ENCODE assay signal across 9 cellular contexts in genomic region chr17:75090871-75091854, GRCh38. TPM values are rescaled to one million over a fixed set of nuclear protein-coding genes. Genes with fewer than 3 reads are reported as not detected.
DNase-seq lines count a peak whose midpoint lies in the region; ATAC-seq, FAIRE-seq and TF ChIP-seq lines count a peak whose summit lies in the region.
"Had no signal": no experiment of that assay in that cellular context is flagged by ENCODE, and none has a peak within 500 bp of the region (broad histone marks: within the 10 kb centered on the region; RNA-seq: fewer than 3 reads in every experiment).

No MANE protein-coding gene starts in this region.

- H2BK15ac ChIP-seq in mesendoderm (replicated peaks; ENCODE audit: low read depth) = no peak overlapping the region

- H3K27ac Mint-ChIP-seq in CD4-positive, alpha-beta memory T cell = peak overlapping the region in 5 of 7 donors; percentile 8 to 48 (median 20)
- H3K27ac Mint-ChIP-seq: stimulated activated naive CD8-positive, alpha-beta T cell treated with anti-CD3 and anti-CD28 coated beads, Interleukin-15, Interleukin-2, amounts not matched to agents 100 ng/mL and 50 ng/mL, for 24 hours had no signal

- H3K4me1 Mint-ChIP-seq in CD4-positive, alpha-beta memory T cell = peaks cover 27 to 52% (median 38%) of the 10 kb centered on the region in 4 donors

- no peak overlapping the region for H3K27ac ChIP-seq in CD4-positive, alpha-beta memory T cell (ENCODE audit: low read depth, low read length)
- H3K27ac ChIP-seq in K562 (ENCODE audit: extremely low read depth, low read depth, low read length) (peak overlapping the region; percentile 74), mesendoderm (ENCODE audit: low read depth, low read length) (no peak overlapping the region)

- CTCF ChIA-PET in CD4-positive, alpha-beta memory T cell (lab: Charles Lee; ENCODE audit: partially characterized antibody) = interaction anchor here (1.0 to 1.4 kb wide), 3 partner anchors 14 to 79 kb away, joined by 3 to 4 read pairs (median 3); no protein-coding TSS in a partner anchor
- CTCF ChIA-PET in K562 (lab: Yijun Ruan, JAX; ENCODE audit: low intra/inter-chr PET ratio) = interaction anchor here (0.6 kb wide), 1 partner anchor 13 kb away, joined by 3 read pairs; no protein-coding TSS in a partner anchor

- H3K79me1 ChIP-seq in mesendoderm (ENCODE audit: low read length) = peaks cover 24% of the 10 kb centered on the region

- TF ChIP-seq CTCF in K562 (IDR thresholded peaks at IDR 0.05 in 2 of 3, conservative IDR thresholded peaks at IDR 0.05 in 1 of 3; ENCODE audit: insufficient read depth in 2 of 3, low read depth in 1 of 3, low read length in 3 of 3) = no peak

- DNase-seq in CD4-positive, alpha-beta memory T cell = no peak
- DNase-seq in K562 (ENCODE audit: extremely low read depth in 1 of 4, low spot score in 3 of 4) (peak; percentile 40 to 85 (median 52)), mesendoderm (no peak)
- DNase-seq: activated CD4-positive, CD25-positive, alpha-beta regulatory T cell treated with anti-CD3 and anti-CD28 coated beads, Interleukin-2, amount 50 U/mL, for 72 hours; CD4-positive, CD25-positive, alpha-beta regulatory T cell had no signal

- H3K9ac ChIP-seq in K562 (ENCODE audit: insufficient read depth in 1 of 2, low read depth in 2 of 2, low read length in 2 of 2) (peak overlapping the region; percentile 46 to 89), mesendoderm (ENCODE audit: low read length) (peak overlapping the region; percentile 65)

- in situ Hi-C loops in K562 (cut with MboI) = no loop called here

- no peaks in the 10 kb centered on the region for H3K36me3 ChIP-seq in CD4-positive, alpha-beta memory T cell (ENCODE audit: insufficient read depth, low read length)
- no peaks in the 10 kb centered on the region for H3K36me3 ChIP-seq in K562 (ENCODE audit: control insufficient read depth, insufficient read depth, low read length)
- H3K36me3 ChIP-seq in mesendoderm (ENCODE audit: control insufficient read depth, insufficient read depth, low read length) = no peaks in the 10 kb centered on the region

- TF ChIP-seq RAD21 in K562 (CRISPR knock-in tag; conservative IDR thresholded peaks at IDR 0.05 in 1 of 2, IDR thresholded peaks at IDR 0.05 in 1 of 2) = no peak

- intact Hi-C loops in CD4-positive, alpha-beta memory T cell (cut with micrococcal nuclease) = no loop called here
- intact Hi-C loops in K562 (cut with micrococcal nuclease) = no loop called here

- H2AK5ac ChIP-seq in mesendoderm (ENCODE audit: low read length) = no peak overlapping the region

- no peak overlapping the region for H3K4ac ChIP-seq in mesendoderm (ENCODE audit: low read depth, low read length)

- FAIRE-seq in K562 (lab: Jason Lieb, UNC) = no peak

- peak overlapping the region; percentile 51 for H3K18ac ChIP-seq in mesendoderm (ENCODE audit: low read length)

- H4K8ac ChIP-seq in mesendoderm (ENCODE audit: low read depth, low read length) = no peak overlapping the region

- peaks cover 5% of the 10 kb centered on the region for H3K9me1 ChIP-seq in K562 (ENCODE audit: control insufficient read depth, insufficient read depth, low read length)

- H4K20me1 ChIP-seq in K562 (replicated peaks; ENCODE audit: control insufficient read depth, insufficient read depth, low read length) = no peaks in the 10 kb centered on the region

- H2AFZ ChIP-seq in K562 (ENCODE audit: low read depth, low read length) = peak overlapping the region; percentile 75

- no TSS peak for BruUV-seq in K562 (replicated peaks; lab: Mats Ljungman, UMichigan)

- H3K79me2 ChIP-seq in K562 (ENCODE audit: control insufficient read depth, insufficient read depth, low read length) (no peaks in the 10 kb centered on the region; the same call in 2 of the 3 replicates), mesendoderm (ENCODE audit: control insufficient read depth, insufficient read depth, low read length) (peaks cover 24% of the 10 kb centered on the region)

- ATAC-seq in K562 (peak; percentile 35), HG02678 (IDR thresholded peaks at IDR 0.05; ENCODE audit: unreplicated experiment) (no peak), GM18907 (IDR thresholded peaks at IDR 0.05; ENCODE audit: unreplicated experiment) (no peak), GM18870 (IDR thresholded peaks at IDR 0.05; ENCODE audit: unreplicated experiment) (no peak)

- H3K4me2 ChIP-seq in K562 (ENCODE audit: insufficient read depth, low read length) = peak overlapping the region; percentile 68
- peak overlapping the region; percentile 16 for H3K4me2 ChIP-seq in mesendoderm (ENCODE audit: low read length)

- H3K27me3 Mint-ChIP-seq in CD4-positive, alpha-beta memory T cell = no peaks in the 10 kb centered on the region
- H3K27me3 Mint-ChIP-seq: CD4-positive, CD25-positive, alpha-beta regulatory T cell; stimulated activated naive CD8-positive, alpha-beta T cell treated with anti-CD3 and anti-CD28 coated beads, Interleukin-15, Interleukin-2, amounts not matched to agents 100 ng/mL and 50 ng/mL, for 24 hours had no signal

- no peak overlapping the region for H2BK120ac ChIP-seq in mesendoderm (ENCODE audit: low read depth, low read length)

- H3K4me3 Mint-ChIP-seq in CD4-positive, alpha-beta memory T cell = no peak overlapping the region
- H3K4me3 Mint-ChIP-seq: stimulated activated naive CD8-positive, alpha-beta T cell treated with anti-CD3 and anti-CD28 coated beads, Interleukin-15, Interleukin-2, amounts not matched to agents 100 ng/mL and 50 ng/mL, for 24 hours had no signal

- peaks cover 26% of the 10 kb centered on the region for H3K4me1 ChIP-seq in CD4-positive, alpha-beta memory T cell (ENCODE audit: insufficient read depth, low read length)
- H3K4me1 ChIP-seq in K562 (replicated peaks in 1 of 2; ENCODE audit: control insufficient read depth in 2 of 2, insufficient read depth in 2 of 2, low read length in 2 of 2) = peaks cover 59 to 77% of the 10 kb centered on the region in 2 experiments
- H3K4me1 ChIP-seq in mesendoderm (ENCODE audit: control insufficient read depth, low read depth, low read length) = peaks cover 20% of the 10 kb centered on the region

- H3K36me3 Mint-ChIP-seq in CD4-positive, alpha-beta memory T cell = no peaks in the 10 kb centered on the region
- H3K36me3 Mint-ChIP-seq: CD4-positive, CD25-positive, alpha-beta regulatory T cell had no signal

- H4K5ac ChIP-seq in mesendoderm (ENCODE audit: low read length) = no peak overlapping the region

- no peaks in the 10 kb centered on the region for H3K9me3 Mint-ChIP-seq in CD4-positive, alpha-beta memory T cell
- H3K9me3 Mint-ChIP-seq: CD4-positive, CD25-positive, alpha-beta regulatory T cell; stimulated activated naive CD8-positive, alpha-beta T cell treated with anti-CD3 and anti-CD28 coated beads, Interleukin-15, Interleukin-2, amounts not matched to agents 100 ng/mL and 50 ng/mL, for 24 hours had no signal

- H3K56ac ChIP-seq in mesendoderm (ENCODE audit: low read length) = peak overlapping the region; percentile 72

- WGBS in K562 (ENCODE audit: insufficient coverage, low coverage, missing lambda C conversion rate) = 16% methylated on average over 15 of the region's 19 CpGs
- no CpG with 5 or more reads among the region's 19 CpGs for WGBS in mesendoderm (ENCODE audit: extremely low coverage, insufficient coverage, low lambda C conversion rate)

- H3K4me3 ChIP-seq in CD4-positive, alpha-beta memory T cell (ENCODE audit: low read length in 2 of 2) = no peak overlapping the region
- no peak overlapping the region for H3K4me3 ChIP-seq in K562
- H3K4me3 ChIP-seq in mesendoderm (ENCODE audit: low read length) = no peak overlapping the region

- H3K27me3 ChIP-seq in CD4-positive, alpha-beta memory T cell (ENCODE audit: insufficient read depth, low read length) = no peaks in the 10 kb centered on the region
- H3K27me3 ChIP-seq in K562 (ENCODE audit: control insufficient read depth in 2 of 2, insufficient read depth in 2 of 2, low read length in 2 of 2) (no peaks in the 10 kb centered on the region; a peak in 1 of 5 replicates), mesendoderm (ENCODE audit: insufficient read depth, low read length, poor library complexity) (no peaks in the 10 kb centered on the region)

- POLR2A ChIA-PET in CD4-positive, alpha-beta memory T cell (lab: Charles Lee; ENCODE audit: partially characterized antibody) = interaction anchor here (1.4 to 1.8 kb wide), 2 partner anchors 18 to 23 kb away, joined by 3 to 7 read pairs; partner anchors contain the start of gene ARMC7
- POLR2A ChIA-PET in K562 (lab: Yijun Ruan, JAX) = interaction anchor here (0.6 to 1.7 kb wide), 16 partner anchors 10 to 56 kb away, joined by 3 to 5 read pairs (median 3); no protein-coding TSS in a partner anchor

- no peak overlapping the region for H2BK5ac ChIP-seq in mesendoderm (ENCODE audit: low read length)

- no peaks in the 10 kb centered on the region for H3K9me3 ChIP-seq in CD4-positive, alpha-beta memory T cell (ENCODE audit: control insufficient read depth in 1 of 2, low read length in 2 of 2)
- H3K9me3 ChIP-seq in K562 (replicated peaks; ENCODE audit: control insufficient read depth, insufficient read depth, low read depth, low read length) = no peaks in the 10 kb centered on the region

- no peak for TF ChIP-seq EP300 in K562 (IDR thresholded peaks at IDR 0.05; ENCODE audit: low read length)

- peak overlapping the region; percentile 73 for H3K23ac ChIP-seq in mesendoderm (ENCODE audit: low read length)

- TF ChIP-seq POLR2A in K562 (conservative IDR thresholded peaks at IDR 0.05) = no peak

RNA-seq across cellular contexts. Expression of gene SLC16A5, which starts 3.4 kb away (rescaled TPM):
- 10 to 100 TPM; 12.5 to 13.9 TPM for total RNA-seq in CD4-positive, alpha-beta memory T cell
- polyA plus RNA-seq in CD4-positive, alpha-beta memory T cell = 1 to 10 TPM; 2.9 to 3.7 TPM
- 3.1 and 9.9 TPM in 2 replicates for total RNA-seq in K562 (2011; cell fraction: chromatin; rRNA removed; ENCODE audit: low replicate concordance)
- total RNA-seq in K562 (2011; cell fraction: nucleolus; rRNA removed) = 6.2 and 7.8 TPM in 2 replicates
- 3.5 and 5.4 TPM in 2 replicates for total RNA-seq in K562 (2011; cell fraction: nucleoplasm; rRNA removed)
- 0.65 and 1.1 TPM in 2 replicates for total RNA-seq in K562 (2014; rRNA removed)
- 0.64 and 0.65 TPM in 2 replicates for total RNA-seq in K562 (2014; rRNA removed; fragmentation: Illumina TruSeq; extraction: Trizol)
- 0.33 and 0.75 TPM in 2 replicates for total RNA-seq in K562 (2015; rRNA removed; fragmentation: Illumina TruSeq; extraction: Trizol)
- total RNA-seq in K562 (2021) = 2.6 and 3.1 TPM in 2 replicates
- polyA plus RNA-seq in K562 (2011; rRNA removed) = 1.2 and 1.8 TPM in 2 replicates
- polyA plus RNA-seq in K562 (2011; cell fraction: cytosol; rRNA removed) = 2.0 and 4.5 TPM in 2 replicates
- 8.3 and 12.8 TPM in 2 replicates for polyA plus RNA-seq in K562 (2011; cell fraction: nucleus; rRNA removed)
- polyA plus RNA-seq in K562 (2012) = 1.1 and 4.0 TPM in 2 replicates
- polyA plus RNA-seq in K562 (2014; fragmentation: Illumina TruSeq; extraction: Trizol) = 0.91 and 1.8 TPM in 2 replicates
- under 1 TPM; 0.06 to 0.11 TPM for polyA plus RNA-seq in K562 (2014; fragmentation: Nextera tagmentation; extraction: Ambion mirVana)
- polyA plus RNA-seq in K562 (2014; rRNA removed) = 1.8 and 2.4 TPM in 2 replicates
- polyA minus RNA-seq in K562 (2011; rRNA and poly(A)+ RNA removed) = 0.63 and 0.88 TPM in 2 replicates
- 2.2 and 2.7 TPM in 2 replicates for polyA minus RNA-seq in K562 (2011; cell fraction: cytosol; rRNA and poly(A)+ RNA removed)
- 2.2 and 2.4 TPM in 2 replicates for polyA minus RNA-seq in K562 (2011; cell fraction: nucleus; rRNA and poly(A)+ RNA removed)
- polyA plus RNA-seq in mesendoderm (2013, experiment 1 of 2) = 14.5 TPM
- polyA plus RNA-seq in mesendoderm (2013, experiment 2 of 2) = 13.3 TPM

RNA-seq across cellular contexts. Expression of gene ARMC7, which starts 18.6 kb away (rescaled TPM):
- total RNA-seq in CD4-positive, alpha-beta memory T cell = 10 to 100 TPM; 20.0 to 21.9 TPM
- 1 to 10 TPM; 1.3 to 3.5 TPM for polyA plus RNA-seq in CD4-positive, alpha-beta memory T cell
- total RNA-seq in K562 (2011; cell fraction: chromatin; rRNA removed; ENCODE audit: low replicate concordance) = 16.9 and 36.5 TPM in 2 replicates
- total RNA-seq in K562 (2011; cell fraction: nucleolus; rRNA removed) = 20.5 and 25.8 TPM in 2 replicates
- 16.9 and 19.5 TPM in 2 replicates for total RNA-seq in K562 (2011; cell fraction: nucleoplasm; rRNA removed)
- total RNA-seq in K562 (2014; rRNA removed) = 5.9 and 10.2 TPM in 2 replicates
- 4.1 and 5.1 TPM in 2 replicates for total RNA-seq in K562 (2014; rRNA removed; fragmentation: Illumina TruSeq; extraction: Trizol)
- total RNA-seq in K562 (2015; rRNA removed; fragmentation: Illumina TruSeq; extraction: Trizol) = 9.5 and 10.1 TPM in 2 replicates
- total RNA-seq in K562 (2021) = 15.2 TPM in 2 replicates
- 3.9 and 8.0 TPM in 2 replicates for polyA plus RNA-seq in K562 (2011; rRNA removed)
- 9.1 and 13.1 TPM in 2 replicates for polyA plus RNA-seq in K562 (2011; cell fraction: cytosol; rRNA removed)
- polyA plus RNA-seq in K562 (2011; cell fraction: nucleus; rRNA removed) = 8.4 and 8.7 TPM in 2 replicates
- 15.4 and 16.8 TPM in 2 replicates for polyA plus RNA-seq in K562 (2012)
- polyA plus RNA-seq in K562 (2014; fragmentation: Illumina TruSeq; extraction: Trizol) = 8.7 and 12.7 TPM in 2 replicates
- polyA plus RNA-seq in K562 (2014; fragmentation: Nextera tagmentation; extraction: Ambion mirVana) = 1 to 10 TPM; 1.4 to 2.8 TPM
- 5.9 and 8.9 TPM in 2 replicates for polyA plus RNA-seq in K562 (2014; rRNA removed)
- polyA minus RNA-seq in K562 (2011; rRNA and poly(A)+ RNA removed) = 8.0 and 8.3 TPM in 2 replicates
- 8.3 and 9.9 TPM in 2 replicates for polyA minus RNA-seq in K562 (2011; cell fraction: cytosol; rRNA and poly(A)+ RNA removed)
- 6.9 and 11.7 TPM in 2 replicates for polyA minus RNA-seq in K562 (2011; cell fraction: nucleus; rRNA and poly(A)+ RNA removed)
- 14.7 TPM for polyA plus RNA-seq in mesendoderm (2013, experiment 1 of 2)
- 14.5 TPM for polyA plus RNA-seq in mesendoderm (2013, experiment 2 of 2)

RNA-seq across cellular contexts. Expression of gene NT5C, which starts 40.4 kb away (rescaled TPM):
- 10 to 100 TPM; 40.1 to 46.6 TPM for total RNA-seq in CD4-positive, alpha-beta memory T cell
- polyA plus RNA-seq in CD4-positive, alpha-beta memory T cell = 10 to 100 TPM; 22.4 to 32.6 TPM
- 23.9 and 63.5 TPM in 2 replicates for total RNA-seq in K562 (2011; cell fraction: chromatin; rRNA removed; ENCODE audit: low replicate concordance)
- total RNA-seq in K562 (2011; cell fraction: nucleolus; rRNA removed) = 83.5 and 103 TPM in 2 replicates
- 34.3 and 56.2 TPM in 2 replicates for total RNA-seq in K562 (2011; cell fraction: nucleoplasm; rRNA removed)
- total RNA-seq in K562 (2014; rRNA removed) = 150 and 205 TPM in 2 replicates
- total RNA-seq in K562 (2014; rRNA removed; fragmentation: Illumina TruSeq; extraction: Trizol) = 21.5 and 31.6 TPM in 2 replicates
- 55.3 and 56.6 TPM in 2 replicates for total RNA-seq in K562 (2015; rRNA removed; fragmentation: Illumina TruSeq; extraction: Trizol)
- total RNA-seq in K562 (2021) = 94.3 and 95.0 TPM in 2 replicates
- 45.0 and 55.6 TPM in 2 replicates for polyA plus RNA-seq in K562 (2011; rRNA removed)
- 71.8 and 135 TPM in 2 replicates for polyA plus RNA-seq in K562 (2011; cell fraction: cytosol; rRNA removed)
- 170 and 227 TPM in 2 replicates for polyA plus RNA-seq in K562 (2011; cell fraction: nucleus; rRNA removed)
- polyA plus RNA-seq in K562 (2012) = 54.2 and 75.4 TPM in 2 replicates
- 31.0 and 40.2 TPM in 2 replicates for polyA plus RNA-seq in K562 (2014; fragmentation: Illumina TruSeq; extraction: Trizol)
- polyA plus RNA-seq in K562 (2014; fragmentation: Nextera tagmentation; extraction: Ambion mirVana) = 1 to 10 TPM; 2.9 to 5.0 TPM
- 167 and 175 TPM in 2 replicates for polyA plus RNA-seq in K562 (2014; rRNA removed)
- polyA minus RNA-seq in K562 (2011; rRNA and poly(A)+ RNA removed) = 6.2 and 7.8 TPM in 2 replicates
- polyA minus RNA-seq in K562 (2011; cell fraction: cytosol; rRNA and poly(A)+ RNA removed) = 10.3 and 17.4 TPM in 2 replicates
- 41.6 and 46.9 TPM in 2 replicates for polyA minus RNA-seq in K562 (2011; cell fraction: nucleus; rRNA and poly(A)+ RNA removed)
- 52.7 TPM for polyA plus RNA-seq in mesendoderm (2013, experiment 1 of 2)
- 50.6 TPM for polyA plus RNA-seq in mesendoderm (2013, experiment 2 of 2)

RNA-seq across cellular contexts. Expression of gene KCTD2, which starts 44.1 kb away (rescaled TPM):
- total RNA-seq in CD4-positive, alpha-beta memory T cell = 10 to 100 TPM; 31.1 to 31.7 TPM
- polyA plus RNA-seq in CD4-positive, alpha-beta memory T cell = 10 to 100 TPM in 1 of 2 donors, 1 to 10 TPM in 1; 2.3 to 11.6 TPM
- total RNA-seq in K562 (2011; cell fraction: chromatin; rRNA removed; ENCODE audit: low replicate concordance) = 19.7 and 30.0 TPM in 2 replicates
- 16.8 and 17.0 TPM in 2 replicates for total RNA-seq in K562 (2011; cell fraction: nucleolus; rRNA removed)
- 19.6 and 20.1 TPM in 2 replicates for total RNA-seq in K562 (2011; cell fraction: nucleoplasm; rRNA removed)
- 11.2 and 15.3 TPM in 2 replicates for total RNA-seq in K562 (2014; rRNA removed)
- 13.5 and 13.8 TPM in 2 replicates for total RNA-seq in K562 (2014; rRNA removed; fragmentation: Illumina TruSeq; extraction: Trizol)
- 15.9 and 16.4 TPM in 2 replicates for total RNA-seq in K562 (2015; rRNA removed; fragmentation: Illumina TruSeq; extraction: Trizol)
- total RNA-seq in K562 (2021) = 18.1 and 20.2 TPM in 2 replicates
- 32.5 and 32.9 TPM in 2 replicates for polyA plus RNA-seq in K562 (2011; rRNA removed)
- 25.1 and 26.6 TPM in 2 replicates for polyA plus RNA-seq in K562 (2011; cell fraction: cytosol; rRNA removed)
- polyA plus RNA-seq in K562 (2011; cell fraction: nucleus; rRNA removed) = 21.0 and 22.5 TPM in 2 replicates
- polyA plus RNA-seq in K562 (2012) = 14.4 and 17.7 TPM in 2 replicates
- 22.3 and 22.9 TPM in 2 replicates for polyA plus RNA-seq in K562 (2014; fragmentation: Illumina TruSeq; extraction: Trizol)
- polyA plus RNA-seq in K562 (2014; fragmentation: Nextera tagmentation; extraction: Ambion mirVana) = 1 to 10 TPM; 1.7 to 2.3 TPM
- 15.8 and 16.0 TPM in 2 replicates for polyA plus RNA-seq in K562 (2014; rRNA removed)
- 19.9 and 22.9 TPM in 2 replicates for polyA minus RNA-seq in K562 (2011; rRNA and poly(A)+ RNA removed)
- 13.4 and 13.6 TPM in 2 replicates for polyA minus RNA-seq in K562 (2011; cell fraction: cytosol; rRNA and poly(A)+ RNA removed)
- polyA minus RNA-seq in K562 (2011; cell fraction: nucleus; rRNA and poly(A)+ RNA removed) = 4.6 and 5.8 TPM in 2 replicates
- 39.4 TPM for polyA plus RNA-seq in mesendoderm (2013, experiment 1 of 2)
- 37.9 TPM for polyA plus RNA-seq in mesendoderm (2013, experiment 2 of 2)

RNA-seq across cellular contexts. Expression of gene ATP5PD, which starts 44.4 kb away (rescaled TPM):
- total RNA-seq in CD4-positive, alpha-beta memory T cell = 100 to 1,000 TPM; 167 to 171 TPM
- polyA plus RNA-seq in CD4-positive, alpha-beta memory T cell = 100 to 1,000 TPM; 428 to 552 TPM
- 64.6 and 79.5 TPM in 2 replicates for total RNA-seq in K562 (2011; cell fraction: chromatin; rRNA removed; ENCODE audit: low replicate concordance)
- 65.9 and 72.6 TPM in 2 replicates for total RNA-seq in K562 (2011; cell fraction: nucleolus; rRNA removed)
- total RNA-seq in K562 (2011; cell fraction: nucleoplasm; rRNA removed) = 81.0 and 96.9 TPM in 2 replicates
- 274 and 295 TPM in 2 replicates for total RNA-seq in K562 (2014; rRNA removed)
- total RNA-seq in K562 (2014; rRNA removed; fragmentation: Illumina TruSeq; extraction: Trizol) = 600 and 662 TPM in 2 replicates
- 432 TPM in 2 replicates for total RNA-seq in K562 (2015; rRNA removed; fragmentation: Illumina TruSeq; extraction: Trizol)
- total RNA-seq in K562 (2021) = 300 and 341 TPM in 2 replicates
- 248 and 271 TPM in 2 replicates for polyA plus RNA-seq in K562 (2011; rRNA removed)
- polyA plus RNA-seq in K562 (2011; cell fraction: cytosol; rRNA removed) = 220 and 388 TPM in 2 replicates
- polyA plus RNA-seq in K562 (2011; cell fraction: nucleus; rRNA removed) = 118 and 154 TPM in 2 replicates
- 552 and 708 TPM in 2 replicates for polyA plus RNA-seq in K562 (2012)
- 452 and 457 TPM in 2 replicates for polyA plus RNA-seq in K562 (2014; fragmentation: Illumina TruSeq; extraction: Trizol)
- polyA plus RNA-seq in K562 (2014; fragmentation: Nextera tagmentation; extraction: Ambion mirVana) = 100 to 1,000 TPM; 786 to 828 TPM
- 339 and 381 TPM in 2 replicates for polyA plus RNA-seq in K562 (2014; rRNA removed)
- 307 and 324 TPM in 2 replicates for polyA minus RNA-seq in K562 (2011; rRNA and poly(A)+ RNA removed)
- polyA minus RNA-seq in K562 (2011; cell fraction: cytosol; rRNA and poly(A)+ RNA removed) = 119 and 125 TPM in 2 replicates
- 21.9 and 60.2 TPM in 2 replicates for polyA minus RNA-seq in K562 (2011; cell fraction: nucleus; rRNA and poly(A)+ RNA removed)
- 592 TPM for polyA plus RNA-seq in mesendoderm (2013, experiment 1 of 2)
- polyA plus RNA-seq in mesendoderm (2013, experiment 2 of 2) = 600 TPM

Comparison
In these comparisons a context has a peak if more than half of its experiments do, and no peak if none do; other contexts are left out.
1. DNase-seq: peak in K562 (4 of 4); none in CD4-positive, alpha-beta memory T cell (0 of 5) and mesendoderm (single experiment).